In the genomic region with DNA sequence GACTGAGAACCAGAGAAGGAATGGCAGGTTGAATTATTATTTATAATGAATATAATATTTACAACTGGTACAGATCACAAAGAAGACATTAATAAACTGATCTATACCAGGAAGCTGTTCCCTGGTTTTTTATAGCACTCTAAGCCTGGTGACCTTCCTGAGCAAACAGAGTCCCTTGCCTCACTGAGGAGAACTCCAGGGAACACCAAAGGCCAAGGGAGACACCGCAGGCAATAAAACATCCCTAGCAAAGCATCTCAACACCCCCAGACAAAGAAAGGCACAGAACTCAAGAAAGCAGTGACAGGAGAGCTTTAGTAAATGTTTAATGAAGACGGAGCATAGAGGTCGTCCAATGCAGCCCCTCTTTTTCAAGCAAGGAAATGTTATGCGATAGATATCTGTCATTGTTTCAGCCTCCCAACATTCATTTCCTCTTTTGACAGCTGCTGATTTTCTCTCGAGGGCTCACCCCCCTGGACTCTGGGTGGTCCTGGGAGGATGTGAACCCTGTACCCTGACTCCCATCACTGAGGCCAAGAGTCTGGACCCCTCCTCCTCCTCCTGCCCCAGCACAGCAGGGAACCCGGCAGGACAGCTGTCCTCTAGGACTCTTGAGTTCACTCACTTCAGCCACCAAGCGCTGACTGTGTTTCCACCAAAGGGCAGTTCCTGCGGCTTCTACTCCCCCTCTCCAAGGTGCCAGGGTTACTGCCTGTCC, we compare ENCODE assay signal across 13 cellular contexts.
A peak's percentile ranks its signal among the peaks of the same experiment; 100 is the strongest.
DNase-seq lines count a peak whose midpoint lies in the region; ATAC-seq and TF ChIP-seq lines count a peak whose summit lies in the region.
"Had no signal": no experiment of that assay in that cellular context is flagged by ENCODE, and none has a peak within 500 bp of the region (broad histone marks: within the 10 kb centered on the region; RNA-seq: fewer than 3 reads in every experiment).

No MANE protein-coding gene starts in this region.

- H3K4me3 Mint-ChIP-seq in T-helper 2 cell treated with Interferon-gamma antibody and Interleukin-4, amounts not matched to agents 5 μg/mL and 100 μg/mL, for 36 hours, result no peak overlapping the region
- peak overlapping the region; percentile 17 for H3K4me3 Mint-ChIP-seq in natural killer cell treated with Interleukin-12 subunit alpha and Interleukin-12 subunit beta and Interleukin-15 and Interleukin-18, amount 100 ng/mL, for 72 hours
- H3K4me3 Mint-ChIP-seq in endothelial cell (ENCODE audit: unreplicated experiment), result no peak overlapping the region
- H3K4me3 Mint-ChIP-seq: endodermal cell had no signal

- TF ChIP-seq CTCF in GM13976 (IDR thresholded peaks at IDR 0.05; ENCODE audit: borderline replicate concordance, control extremely low read depth, extremely low read depth, insufficient read depth, missing control alignments), result no peak
- TF ChIP-seq CTCF in endothelial cell (IDR thresholded peaks at IDR 0.05; ENCODE audit: unreplicated experiment), result no peak

- in situ Hi-C loops in GM13976 (cut with MboI; ENCODE audit: low sequenced_read_pairs, unreplicated experiment), result no loop called here

- ATAC-seq in natural killer cell treated with Interleukin-12 subunit alpha and Interleukin-12 subunit beta and Interleukin-15 and Interleukin-18, amount 100 ng/mL, for 72 hours, result no peak
- no peak for ATAC-seq in GM19324 (IDR thresholded peaks at IDR 0.05; ENCODE audit: low FRiP score, unreplicated experiment)

- H3K9me3 Mint-ChIP-seq in T-helper 2 cell treated with Interferon-gamma antibody and Interleukin-4, amounts not matched to agents 5 μg/mL and 100 μg/mL, for 36 hours, result peaks cover 27% of the 10 kb centered on the region
- H3K9me3 Mint-ChIP-seq in natural killer cell treated with Interleukin-12 subunit alpha and Interleukin-12 subunit beta and Interleukin-15 and Interleukin-18, amount 100 ng/mL, for 72 hours, result no peaks in the 10 kb centered on the region
- H3K9me3 Mint-ChIP-seq in endothelial cell (ENCODE audit: unreplicated experiment), result no peaks in the 10 kb centered on the region
- H3K9me3 Mint-ChIP-seq: endodermal cell had no signal

- no peak for DNase-seq in T-helper 2 cell treated with Interferon-gamma antibody and Interleukin-4, amounts not matched to agents 5 μg/mL and 100 μg/mL, for 36 hours (ENCODE audit: low spot score)
- no peak for DNase-seq in T-helper 2 cell
- peak; percentile 16 for DNase-seq in HuH-7 (ENCODE audit: low spot score)
- DNase-seq in natural killer cell treated with Interleukin-12 subunit alpha and Interleukin-12 subunit beta and Interleukin-15 and Interleukin-18, amount 100 ng/mL, for 72 hours (ENCODE audit: low spot score), result no peak
- no peak for DNase-seq in GM13976 (ENCODE audit: low spot score)
- DNase-seq in endothelial cell (ENCODE audit: low spot score), result no peak
- DNase-seq: brain microvascular endothelial cell, endodermal cell, NCI-H2029 treated with DMSO at 0.1 percent for 48 hours, occipital lobe, WERI-Rb-1 had no signal

- no peaks in the 10 kb centered on the region for H3K27me3 Mint-ChIP-seq in T-helper 2 cell treated with Interferon-gamma antibody and Interleukin-4, amounts not matched to agents 5 μg/mL and 100 μg/mL, for 36 hours (ENCODE audit: low read depth)
- no peaks in the 10 kb centered on the region for H3K27me3 Mint-ChIP-seq in natural killer cell treated with Interleukin-12 subunit alpha and Interleukin-12 subunit beta and Interleukin-15 and Interleukin-18, amount 100 ng/mL, for 72 hours
- H3K27me3 Mint-ChIP-seq in endothelial cell (ENCODE audit: unreplicated experiment), result peaks cover 9% of the 10 kb centered on the region

- peak overlapping the region; percentile 27 for H3K27ac ChIP-seq in angular gyrus (ENCODE audit: low read depth, low read length)
- H3K27ac ChIP-seq: brain microvascular endothelial cell, WERI-Rb-1 had no signal

- H3K36me3 Mint-ChIP-seq in T-helper 2 cell treated with Interferon-gamma antibody and Interleukin-4, amounts not matched to agents 5 μg/mL and 100 μg/mL, for 36 hours (ENCODE audit: low read depth), result peaks cover 34% of the 10 kb centered on the region
- no peaks in the 10 kb centered on the region for H3K36me3 Mint-ChIP-seq in natural killer cell treated with Interleukin-12 subunit alpha and Interleukin-12 subunit beta and Interleukin-15 and Interleukin-18, amount 100 ng/mL, for 72 hours
- H3K36me3 Mint-ChIP-seq in endothelial cell (ENCODE audit: low read depth, unreplicated experiment), result no peaks in the 10 kb centered on the region

- H3K27ac Mint-ChIP-seq in T-helper 2 cell treated with Interferon-gamma antibody and Interleukin-4, amounts not matched to agents 5 μg/mL and 100 μg/mL, for 36 hours, result peak overlapping the region; percentile 6
- H3K27ac Mint-ChIP-seq in natural killer cell treated with Interleukin-12 subunit alpha and Interleukin-12 subunit beta and Interleukin-15 and Interleukin-18, amount 100 ng/mL, for 72 hours, result peak overlapping the region; percentile 90 to 93
- H3K27ac Mint-ChIP-seq in endothelial cell (ENCODE audit: unreplicated experiment), result no peak overlapping the region
- H3K27ac Mint-ChIP-seq: endodermal cell had no signal

- H3K4me1 Mint-ChIP-seq in T-helper 2 cell treated with Interferon-gamma antibody and Interleukin-4, amounts not matched to agents 5 μg/mL and 100 μg/mL, for 36 hours (ENCODE audit: low read depth), result peaks cover 57% of the 10 kb centered on the region
- peaks cover 50 to 70% of the 10 kb centered on the region in 2 donors for H3K4me1 Mint-ChIP-seq in natural killer cell treated with Interleukin-12 subunit alpha and Interleukin-12 subunit beta and Interleukin-15 and Interleukin-18, amount 100 ng/mL, for 72 hours (ENCODE audit: low read depth in 2 of 2)
- peaks cover 40% of the 10 kb centered on the region for H3K4me1 Mint-ChIP-seq in endothelial cell (ENCODE audit: unreplicated experiment)
- H3K4me1 Mint-ChIP-seq: endodermal cell had no signal
